1 cellular context compared by ENCODE assay signal in genomic region chr19:36850646-36851442, GRCh38.
TF ChIP-seq lines count a peak whose summit lies in the region.

ZNF345 (plus strand) TSS chr19:36850876; CDS start chr19:36876831, 25,955 bp downstream.

TF ChIP-seq in HepG2, 621 proteins besides CTCF, POLR2A, EP300 and RAD21 (continued from another document and continues in another):
- 0 out of 2 replicates have a peak, but pooled peaks have one; percentile 78 for TF ChIP-seq ZNF318 (CRISPR knock-in tag; IDR thresholded peaks at IDR 0.05)
- TF ChIP-seq MLX (CRISPR knock-in tag; IDR thresholded peaks at IDR 0.05): no peak
- no peak for TF ChIP-seq ZBTB1 (CRISPR knock-in tag; IDR thresholded peaks at IDR 0.05; ENCODE audit: borderline replicate concordance)
- TF ChIP-seq RELA (CRISPR knock-in tag; IDR thresholded peaks at IDR 0.05): no peak
- no peak for TF ChIP-seq PPARG (CRISPR knock-in tag; conservative IDR thresholded peaks at IDR 0.05)
- no peak for TF ChIP-seq ZNF138 (CRISPR knock-in tag; IDR thresholded peaks at IDR 0.05; ENCODE audit: low read depth)
- peak; percentile 30; the same call in 1 of the 2 replicates for TF ChIP-seq YEATS2 (CRISPR knock-in tag; IDR thresholded peaks at IDR 0.05; ENCODE audit: borderline replicate concordance)
- no peak for TF ChIP-seq ISX (CRISPR knock-in tag; conservative IDR thresholded peaks at IDR 0.05)
- no peak for TF ChIP-seq IKZF4 (CRISPR knock-in tag; IDR thresholded peaks at IDR 0.05; ENCODE audit: borderline replicate concordance, low read depth, not compliant biosample characterization)
- no peak for TF ChIP-seq ZNF709 (CRISPR knock-in tag; IDR thresholded peaks at IDR 0.05)
- no peak for TF ChIP-seq ZBTB2 (CRISPR knock-in tag; IDR thresholded peaks at IDR 0.05; ENCODE audit: low read depth)
- peak; percentile 74; the same call in 1 of the 2 replicates for TF ChIP-seq CHD4 (IDR thresholded peaks at IDR 0.05; ENCODE audit: borderline replicate concordance, low read length)
- TF ChIP-seq ZNF205 (CRISPR knock-in tag; IDR thresholded peaks at IDR 0.05): no peak
- TF ChIP-seq POLR2AphosphoS5 (IDR thresholded peaks at IDR 0.05; ENCODE audit: low read depth, low read length): peak; percentile 71
- no peak for TF ChIP-seq ZNF451 (CRISPR knock-in tag; IDR thresholded peaks at IDR 0.05)
- TF ChIP-seq ZNF576 (CRISPR knock-in tag; IDR thresholded peaks at IDR 0.05): no peak
- no peak for TF ChIP-seq SP1 (IDR thresholded peaks at IDR 0.05)
- peak; percentile 51; the same call in 1 of the 2 replicates for TF ChIP-seq SP1 (CRISPR knock-in tag; IDR thresholded peaks at IDR 0.05)
- TF ChIP-seq CREB3 (CRISPR knock-in tag; IDR thresholded peaks at IDR 0.05): no peak
- TF ChIP-seq ZNF512 (CRISPR knock-in tag; IDR thresholded peaks at IDR 0.05): no peak
- TF ChIP-seq TCF12 (IDR thresholded peaks at IDR 0.05): no peak
- no peak for TF ChIP-seq TCF12 (CRISPR knock-in tag; IDR thresholded peaks at IDR 0.05)
- TF ChIP-seq ZNF143 (CRISPR knock-in tag; IDR thresholded peaks at IDR 0.05): peak; percentile 89
- TF ChIP-seq NR0B2 (CRISPR knock-in tag; IDR thresholded peaks at IDR 0.05): no peak
- no peak for TF ChIP-seq BRD4 (CRISPR knock-in tag; IDR thresholded peaks at IDR 0.05)
- peak; percentile 47; the same call in 1 of the 2 replicates for TF ChIP-seq TFDP1 (CRISPR knock-in tag; IDR thresholded peaks at IDR 0.05; ENCODE audit: borderline replicate concordance)
- no peak for TF ChIP-seq ZNF747 (CRISPR knock-in tag; IDR thresholded peaks at IDR 0.05; ENCODE audit: borderline replicate concordance)
- no peak for TF ChIP-seq THAP7 (CRISPR knock-in tag; IDR thresholded peaks at IDR 0.05)
- TF ChIP-seq LRRFIP1 (CRISPR knock-in tag; conservative IDR thresholded peaks at IDR 0.05): no peak
- no peak for TF ChIP-seq DNMT1 (CRISPR knock-in tag; IDR thresholded peaks at IDR 0.05)
- TF ChIP-seq GZF1 (CRISPR knock-in tag; IDR thresholded peaks at IDR 0.05): no peak
- no peak; the same call in 1 of the 2 replicates for TF ChIP-seq MAX (IDR thresholded peaks at IDR 0.05)
- no peak for TF ChIP-seq ZNF569 (CRISPR knock-in tag; IDR thresholded peaks at IDR 0.05; ENCODE audit: borderline replicate concordance)
- TF ChIP-seq ZNF44 (CRISPR knock-in tag; IDR thresholded peaks at IDR 0.05): 0 out of 2 replicates have a peak, but pooled peaks have one; percentile 49
- peak; percentile 56; the same call in 1 of the 2 replicates for TF ChIP-seq POLR2G (IDR thresholded peaks at IDR 0.05; ENCODE audit: low read depth, low read length)
- no peak; the same call in 1 of the 2 replicates for TF ChIP-seq BORCS8-MEF2B (CRISPR knock-in tag; IDR thresholded peaks at IDR 0.05)
- TF ChIP-seq TBP (CRISPR knock-in tag; IDR thresholded peaks at IDR 0.05): no peak
- no peak for TF ChIP-seq ZNF496 (CRISPR knock-in tag; IDR thresholded peaks at IDR 0.05; ENCODE audit: insufficient replicate concordance)
- TF ChIP-seq MAF1 (CRISPR knock-in tag; IDR thresholded peaks at IDR 0.05; ENCODE audit: borderline replicate concordance): no peak
- no peak for TF ChIP-seq SYNCRIP (IDR thresholded peaks at IDR 0.05; ENCODE audit: insufficient read depth, low read depth, low read length)
- TF ChIP-seq RXRA (CRISPR knock-in tag; IDR thresholded peaks at IDR 0.05): no peak
- no peak for TF ChIP-seq ZFP36L2 (CRISPR knock-in tag; IDR thresholded peaks at IDR 0.05)
- no peak; the same call in 1 of the 2 replicates for TF ChIP-seq NCOA1 (CRISPR knock-in tag; IDR thresholded peaks at IDR 0.05)
- TF ChIP-seq ZNF251 (CRISPR knock-in tag; IDR thresholded peaks at IDR 0.05): peak; percentile 45; the same call in 1 of the 2 replicates
- no peak for TF ChIP-seq ZNF652 (CRISPR knock-in tag; IDR thresholded peaks at IDR 0.05; ENCODE audit: borderline replicate concordance, low read depth)
- no peak for TF ChIP-seq ZNF282 (IDR thresholded peaks at IDR 0.05; ENCODE audit: partially characterized antibody)
- TF ChIP-seq KDM2A (CRISPR knock-in tag; IDR thresholded peaks at IDR 0.05; ENCODE audit: borderline replicate concordance, low read depth): no peak; the same call in none of the 2 replicates
- no peak for TF ChIP-seq TEAD3 (CRISPR knock-in tag; optimal IDR thresholded peaks at IDR 0.05; ENCODE audit: borderline replicate concordance)
- TF ChIP-seq NFE2L2 (IDR thresholded peaks at IDR 0.05; ENCODE audit: low read length): no peak
- no peak for TF ChIP-seq ZNF367 (CRISPR knock-in tag; IDR thresholded peaks at IDR 0.05; ENCODE audit: borderline replicate concordance)
